In genomic region chr11:2097998-2098690, GRCh38 we compare ENCODE assay signal across 21 cellular contexts. TPM values are rescaled to one million over a fixed set of nuclear protein-coding genes. Genes with fewer than 3 reads are reported as not detected.
DNase-seq lines count a peak whose midpoint lies in the region; ATAC-seq and TF ChIP-seq lines count a peak whose summit lies in the region.
"Had no signal": no experiment of that assay in that cellular context is flagged by ENCODE, and none has a peak within 500 bp of the region (broad histone marks: within the 10 kb centered on the region; RNA-seq: fewer than 3 reads in every experiment).

No MANE protein-coding gene starts in this region.

- TF ChIP-seq EP300 in transverse colon (IDR thresholded peaks at IDR 0.05; ENCODE audit: low read depth), result no peak

- TF ChIP-seq CTCF in heart left ventricle (IDR thresholded peaks at IDR 0.05) (no peak), transverse colon (IDR thresholded peaks at IDR 0.05) (no peak)

- ATAC-seq in heart left ventricle (no peak), left ventricle myocardium superior (no peak), HG02642 (IDR thresholded peaks at IDR 0.05; ENCODE audit: poor library complexity, unreplicated experiment) (no peak)
- ATAC-seq: foreskin keratinocyte had no signal

- DNase-seq in heart left ventricle (no peak), left ventricle myocardium superior (no peak), brain pericyte (ENCODE audit: low read depth, low spot score) (peak; percentile 20), mesenteric fat pad (ENCODE audit: low spot score) (peak; percentile 83), transverse colon (no peak), SJCRH30 (no peak), KG1 (lab: John Stamatoyannopoulos, UW) (no peak)
- DNase-seq: activated CD4-positive, CD25-positive, alpha-beta regulatory T cell; activated CD8-positive, alpha-beta memory T cell treated with anti-CD3 and anti-CD28 coated beads for 24 hours; CD4-positive, CD25-positive, alpha-beta regulatory T cell; DMS 273 treated with DMSO at 0.1 percent for 48 hours; foreskin keratinocyte; NCI-H1436 treated with DMSO at 0.1 percent for 48 hours; NCI-H2171 treated with DMSO at 0.1 percent for 48 hours; NCI-H748 treated with DMSO at 0.1 percent for 48 hours had no signal

- H3K27ac ChIP-seq in heart left ventricle (peak overlapping the region; percentile 54 to 91 (median 84)), transverse colon (peak overlapping the region in 3 of 4 donors; percentile 29 to 68 (median 67)), SJCRH30 (no peak overlapping the region)
- H3K27ac ChIP-seq: cardiac muscle cell, foreskin keratinocyte had no signal

- H3K9me3 ChIP-seq in heart left ventricle (no peaks in the 10 kb centered on the region), transverse colon (no peaks in the 10 kb centered on the region), SJCRH30 (replicated peaks) (no peaks in the 10 kb centered on the region)
- H3K9me3 ChIP-seq: adrenal gland, HAP-1, ovary had no signal

- WGBS in heart left ventricle, 4 donors, result 85 to 99% (median 94%) methylated on average over 8 to 14 of the region's 14 CpGs
- 87% methylated on average over 13 of the region's 14 CpGs; no CpG with 5 or more reads in 1 of the 2 donors for WGBS in transverse colon (ENCODE audit: low coverage in 1 of 2), 2 donors

- no peak for TF ChIP-seq POLR2A in heart left ventricle (IDR thresholded peaks at IDR 0.05)
- no peak for TF ChIP-seq POLR2A in transverse colon (IDR thresholded peaks at IDR 0.05)

- in situ Hi-C loops in transverse colon (cut with MboI; ENCODE audit: low pct_ligation_motif_present in 1 of 4, low pct_unique_long_range_greater_than_20kb in 1 of 4, low sequenced_read_pairs in 3 of 4), result no loop called here

- H3K4me1 ChIP-seq in heart left ventricle (peaks cover 7 to 76% (median 49%) of the 10 kb centered on the region in 12 donors), transverse colon (peaks cover 0 to 30% (median 8%) of the 10 kb centered on the region in 4 donors), SJCRH30 (peaks cover 47% of the 10 kb centered on the region)
- H3K4me1 ChIP-seq: adrenal gland, foreskin keratinocyte, HAP-1 had no signal

- H3K4me3 ChIP-seq in heart left ventricle (no peak overlapping the region), transverse colon (no peak overlapping the region), SJCRH30 (no peak overlapping the region)
- H3K4me3 ChIP-seq: adrenal gland, cardiac muscle cell, HAP-1, ovary had no signal

- H3K36me3 ChIP-seq in heart left ventricle (no peaks in the 10 kb centered on the region), transverse colon (no peaks in the 10 kb centered on the region), SJCRH30 (no peaks in the 10 kb centered on the region)
- H3K36me3 ChIP-seq: adrenal gland, cardiac muscle cell, HAP-1, ovary had no signal

- intact Hi-C loops in heart left ventricle (cut with DNase I) (loop anchor here in 4 of 10 donors (1.0 to 5.0 kb wide), 2 partner anchors 39 kb away; partner anchors contain the start of gene IGF2 (in 3 of the 4)), left ventricle myocardium superior (cut with micrococcal nuclease) (no loop called here), transverse colon (cut with DNase I; ENCODE audit: low total_unique reads) (no loop called here)

- H3K27me3 ChIP-seq in heart left ventricle (no peaks in the 10 kb centered on the region), transverse colon (no peaks in the 10 kb centered on the region), SJCRH30 (no peaks in the 10 kb centered on the region)
- H3K27me3 ChIP-seq: adrenal gland, cardiac muscle cell, ovary had no signal

RNA-seq across cellular contexts. Expression of gene IGF2, which starts 41.0 kb away (rescaled TPM):
- total RNA-seq in heart left ventricle (100 to 1,000 TPM in 5 of 9 donors, 10 to 100 TPM in 4; 61.9 to 175 (median 102) TPM), left ventricle myocardium superior (88.2 TPM), mesenteric fat pad (148 TPM), transverse colon (10 to 100 TPM in 3 of 4 donors, 1 to 10 TPM in 1; 8.2 to 19.8 (median 12.2) TPM)
- 10 to 100 TPM; 48.9 to 56.3 TPM for polyA plus RNA-seq in heart left ventricle
- 513 and 574 TPM in 2 replicates for total RNA-seq in SJCRH30 (2014; rRNA removed; shearing (Covaris generic))
- total RNA-seq: OCI-LY7 had no signal
- polyA plus RNA-seq: CD4-positive, CD25-positive, alpha-beta regulatory T cell had no signal

Comparison
In these comparisons a context has a peak if more than half of its experiments do, and no peak if none do; other contexts are left out.
1. DNase-seq: peak in brain pericyte (single experiment) and mesenteric fat pad (single experiment); none in heart left ventricle (0 of 5), left ventricle myocardium superior (single experiment), transverse colon (single experiment), SJCRH30 (0 of 2) and KG1 (single experiment).